ENCODE assay signal across 27 cellular contexts in genomic region chr7:132466367-132466766, GRCh38.
"Had no signal": no experiment of that assay in that cellular context is flagged by ENCODE, and none has a peak within 500 bp of the region (broad histone marks: within the 10 kb centered on the region; RNA-seq: fewer than 3 reads in every experiment).

No MANE protein-coding gene starts in this region.

- H3K27ac Mint-ChIP-seq: activated CD4-positive, alpha-beta T cell treated with anti-CD3 and anti-CD28 coated beads for 36 hours; activated naive CD4-positive, alpha-beta T cell treated with anti-CD3 and anti-CD28 coated beads, Interleukin-2, amount 50 U/mL, for 24 hours; activated T-cell treated with anti-CD3 and anti-CD28 coated beads, Interleukin-2, amount 50 U/mL, for 24 hours; activated T-cell treated with anti-CD3 and anti-CD28 coated beads, Interleukin-2, amount 50 U/mL, for 72 hours had no signal

- ATAC-seq: activated CD4-positive, alpha-beta T cell treated with anti-CD3 and anti-CD28 coated beads for 36 hours; activated T-cell treated with anti-CD3 and anti-CD28 coated beads, Interleukin-2, amount 50 U/mL, for 72 hours; body of pancreas; gastroesophageal sphincter; heart right ventricle had no signal

- FAIRE-seq: colon, endometrium had no signal

- H3K4me3 Mint-ChIP-seq: activated CD4-positive, alpha-beta T cell treated with anti-CD3 and anti-CD28 coated beads for 36 hours; activated CD4-positive, alpha-beta T cell treated with anti-CD3 and anti-CD28 coated beads, Interleukin-2, amount 10 ng/mL, durations not matched to agents 24 days and 14 days; activated naive CD4-positive, alpha-beta T cell treated with anti-CD3 and anti-CD28 coated beads, Interleukin-2, amount 50 U/mL, for 24 hours; activated T-cell treated with anti-CD3 and anti-CD28 coated beads, Interleukin-2, amount 50 U/mL, for 24 hours; activated T-cell treated with anti-CD3 and anti-CD28 coated beads, Interleukin-2, amount 50 U/mL, for 72 hours had no signal

- H3K9me3 Mint-ChIP-seq: activated CD4-positive, alpha-beta T cell treated with anti-CD3 and anti-CD28 coated beads, Interleukin-2, amount 10 ng/mL, durations not matched to agents 24 days and 14 days; activated naive CD4-positive, alpha-beta T cell treated with anti-CD3 and anti-CD28 coated beads, Interleukin-2, amount 50 U/mL, for 24 hours; activated T-cell treated with anti-CD3 and anti-CD28 coated beads, Interleukin-2, amount 50 U/mL, for 24 hours had no signal

- H3K27me3 Mint-ChIP-seq: activated CD4-positive, alpha-beta T cell treated with anti-CD3 and anti-CD28 coated beads for 36 hours; activated naive CD4-positive, alpha-beta T cell treated with anti-CD3 and anti-CD28 coated beads, Interleukin-2, amount 50 U/mL, for 24 hours; activated T-cell treated with anti-CD3 and anti-CD28 coated beads, Interleukin-2, amount 50 U/mL, for 24 hours had no signal

- DNase-seq: activated CD4-positive, alpha-beta T cell treated with anti-CD3 and anti-CD28 coated beads for 36 hours; activated CD4-positive, alpha-beta T cell treated with anti-CD3 and anti-CD28 coated beads, Interleukin-2, amount 10 ng/mL, durations not matched to agents 24 days and 14 days; activated CD4-positive, alpha-beta T cell treated with anti-CD3 and anti-CD28 coated beads, Interleukin-2, amount 50 U/mL, for 48 hours; activated CD4-positive, CD25-positive, alpha-beta regulatory T cell; activated CD4-positive, CD25-positive, alpha-beta regulatory T cell treated with anti-CD3 and anti-CD28 coated beads, Interleukin-2, amount 50 U/mL, for 72 hours; activated CD8-positive, alpha-beta memory T cell treated with anti-CD3 and anti-CD28 coated beads, Interleukin-2, amount 50 U/mL, for 48 hours; activated gamma-delta T cell; activated naive CD4-positive, alpha-beta T cell treated with Interleukin-2 at 50 U/mL for 16 hours; activated T-cell treated with anti-CD3 and anti-CD28 coated beads for 4 hours; activated T-cell treated with anti-CD3 and anti-CD28 coated beads, Interleukin-2, amount 50 U/mL, for 24 hours; activated T-cell treated with anti-CD3 and anti-CD28 coated beads, Interleukin-2, amount 50 U/mL, for 72 hours; adrenal gland; amygdala; aorta; body of pancreas; caudate nucleus; cortex of kidney; dermis blood vessel endothelial cell; effector CD4-positive, alpha-beta T cell; esophagus squamous epithelium; foreskin melanocyte; heart right ventricle; T-helper 9 cell had no signal
